Comparison of ENCODE assay signal across 8 cellular contexts in the genomic region with DNA sequence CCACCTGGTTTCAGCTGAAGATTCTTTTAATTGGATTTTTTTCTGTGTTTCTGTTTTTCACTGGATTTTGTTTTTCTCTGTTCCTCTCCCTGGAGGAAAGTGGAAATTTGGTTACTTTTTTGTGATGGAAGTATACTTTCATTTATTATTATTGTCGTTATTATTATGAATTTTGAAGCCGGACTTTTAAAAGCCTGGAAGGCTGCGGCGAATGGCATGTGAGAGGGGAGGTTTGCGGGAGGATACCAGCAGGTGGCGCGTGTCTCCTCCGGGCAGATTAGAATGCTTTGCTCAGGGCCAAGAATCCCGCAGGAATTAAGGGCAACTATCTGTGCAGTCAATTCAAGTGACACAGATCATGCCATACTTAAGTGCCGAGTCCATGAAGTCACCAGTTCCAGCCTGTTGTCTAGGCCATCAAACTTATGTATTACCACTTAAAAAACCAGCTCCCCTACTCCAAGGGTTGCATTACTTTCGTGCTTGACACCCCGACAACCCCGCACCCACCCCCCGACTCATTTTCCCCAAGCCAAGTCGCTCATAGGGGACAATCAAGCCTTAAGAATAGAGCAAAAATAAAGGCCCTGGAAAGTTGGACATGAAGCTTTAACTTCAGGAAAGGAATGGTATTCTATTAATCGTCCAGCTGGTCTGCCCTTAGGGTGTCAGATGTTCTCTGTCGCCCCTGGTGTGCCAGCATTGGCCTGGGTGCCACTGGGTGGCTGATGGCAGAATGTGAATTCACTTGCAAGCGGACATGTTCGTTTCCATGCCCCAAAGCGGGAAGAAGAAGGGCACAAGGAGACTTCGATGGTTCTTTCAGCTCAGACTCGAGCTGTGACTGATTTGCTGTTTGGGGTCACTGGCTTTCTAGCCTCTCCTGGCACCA. TPM values are rescaled to one million over a fixed set of nuclear protein-coding genes. Genes with fewer than 3 reads are reported as not detected.
DNase-seq lines count a peak whose midpoint lies in the region; ATAC-seq, FAIRE-seq and TF ChIP-seq lines count a peak whose summit lies in the region.

No MANE protein-coding gene starts in this region.

- TF ChIP-seq RAD21 in A549 (conservative IDR thresholded peaks at IDR 0.05 in 1 of 2, IDR thresholded peaks at IDR 0.05 in 1 of 2) (peak; percentile 80 to 81), liver (IDR thresholded peaks at IDR 0.05) (peak; percentile 92 to 96)

- peak; percentile 74 for TF ChIP-seq CTCF in A549 (IDR thresholded peaks at IDR 0.05)
- TF ChIP-seq CTCF in GM13977 (IDR thresholded peaks at IDR 0.05; ENCODE audit: extremely low read depth, insufficient read depth, missing control alignments): peak; percentile 87
- TF ChIP-seq CTCF in liver (IDR thresholded peaks at IDR 0.05; ENCODE audit: low read depth, low read length, missing input control): peak; percentile 87

- POLR2A ChIA-PET in A549 (lab: Yijun Ruan, JAX): no interaction called here

- peaks cover 27% of the 10 kb centered on the region for H3K4me1 ChIP-seq in A549
- peaks cover 2 to 28% (median 15%) of the 10 kb centered on the region in 4 donors for H3K4me1 ChIP-seq in liver (ENCODE audit: control insufficient read depth in 4 of 4, insufficient read depth in 4 of 4, low read length in 3 of 4)

- TF ChIP-seq POLR2A in A549 (IDR thresholded peaks at IDR 0.05; ENCODE audit: low read length): no peak

- no peaks in the 10 kb centered on the region for H3K9me3 Mint-ChIP-seq in dendritic cell treated with granulocyte-macrophage colony-stimulating factor and Interleukin-4, amounts not matched to agents 40 ng/mL and 50 ng/mL, for 4 days

- H3K36me3 Mint-ChIP-seq in dendritic cell treated with granulocyte-macrophage colony-stimulating factor and Interleukin-4, amounts not matched to agents 40 ng/mL and 50 ng/mL, for 4 days (ENCODE audit: low read depth): peaks cover 21% of the 10 kb centered on the region

- no peaks in the 10 kb centered on the region for H3K36me3 ChIP-seq in liver (ENCODE audit: control insufficient read depth in 4 of 4, insufficient read depth in 3 of 4, low read depth in 1 of 4, low read length in 3 of 4)

- peak overlapping the region; percentile 20 for H3K4me3 Mint-ChIP-seq in dendritic cell treated with granulocyte-macrophage colony-stimulating factor and Interleukin-4, amounts not matched to agents 40 ng/mL and 50 ng/mL, for 4 days

- H3K9me3 ChIP-seq in A549 (no peaks in the 10 kb centered on the region), liver (ENCODE audit: control insufficient read depth in 4 of 4, low read length in 3 of 4) (no peaks in the 10 kb centered on the region)

- TF ChIP-seq EP300 in A549 (IDR thresholded peaks at IDR 0.05): no peak

- H3K4me3 ChIP-seq in A549 (no peak overlapping the region; the same call in 2 of the 3 replicates), liver (ENCODE audit: low read depth in 1 of 3, low read length in 3 of 3) (peak overlapping the region in 1 of 3 donors; percentile 97)

- H3K27me3 Mint-ChIP-seq in dendritic cell treated with granulocyte-macrophage colony-stimulating factor and Interleukin-4, amounts not matched to agents 40 ng/mL and 50 ng/mL, for 4 days: peaks cover 5% of the 10 kb centered on the region

- H3K4me1 Mint-ChIP-seq in dendritic cell treated with granulocyte-macrophage colony-stimulating factor and Interleukin-4, amounts not matched to agents 40 ng/mL and 50 ng/mL, for 4 days (ENCODE audit: low read depth): peaks cover 30% of the 10 kb centered on the region

- in situ Hi-C loops in GM13977 (cut with MboI; ENCODE audit: low pct_unique_long_range_greater_than_20kb, low sequenced_read_pairs, unreplicated experiment): no loop called here

- H3K9ac ChIP-seq in liver (ENCODE audit: low read depth in 1 of 2, low read length in 2 of 2): peak overlapping the region in 1 of 2 donors; percentile 78

- peak overlapping the region; percentile 72 for H3K4me2 ChIP-seq in A549

- H3K27ac Mint-ChIP-seq in dendritic cell treated with granulocyte-macrophage colony-stimulating factor and Interleukin-4, amounts not matched to agents 40 ng/mL and 50 ng/mL, for 4 days: no peak overlapping the region

- CTCF ChIA-PET in A549 (lab: Yijun Ruan, JAX): interaction anchor here (0.5 to 3.8 kb wide), 46 partner anchors 8 to 195 kb away, joined by 3 to 63 read pairs (median 4); no protein-coding TSS in a partner anchor

- DNase-seq in A549 (ENCODE audit: low read depth in 1 of 2, low spot score in 1 of 2): peak; percentile 51 to 79
- peak; percentile 57 for DNase-seq in GM13977 (ENCODE audit: low spot score)
- DNase-seq in NCI-H2196 treated with DMSO at 0.1 percent for 48 hours (lab: John Stamatoyannopoulos, UW; ENCODE audit: unreplicated experiment): peak; percentile 11
- DNase-seq in activated CD4-positive, alpha-beta T cell treated with anti-CD3 and anti-CD28 coated beads for 48 hours: peak; percentile 78
- peak; percentile 73 for DNase-seq in stimulated activated CD4-positive, alpha-beta T cell treated with anti-CD3 and anti-CD28 coated beads, Interleukin-4, amount 100 ng/mL, for 1 hour

- intact Hi-C loops in dendritic cell treated with granulocyte-macrophage colony-stimulating factor and Interleukin-4, amounts not matched to agents 40 ng/mL and 50 ng/mL, for 4 days (cut with micrococcal nuclease): loop anchor here (1.0 to 5.0 kb wide), 3 partner anchors 46 to 245 kb away; a partner anchor contains a TSS

- no peak for FAIRE-seq in A549 (lab: Jason Lieb, UNC)

- ATAC-seq in A549 (peak; percentile 67 to 70), GM21619 (IDR thresholded peaks at IDR 0.05; ENCODE audit: unreplicated experiment) (no peak)

- no peaks in the 10 kb centered on the region for H3K27me3 ChIP-seq in liver (ENCODE audit: control insufficient read depth in 4 of 4, insufficient read depth in 4 of 4, low read length in 3 of 4)

- H3K27ac ChIP-seq in A549 (peak overlapping the region; percentile 89 to 95; a peak in 4 of 6 replicates), liver (ENCODE audit: low read depth in 1 of 2, low read length in 2 of 2) (no peak overlapping the region)

- WGBS in A549 (ENCODE audit: missing lambda C conversion rate): 44% methylated on average over 22 of the region's 22 CpGs
- WGBS in liver: 38% methylated on average over 22 of the region's 22 CpGs

TF ChIP-seq in A549, 52 proteins besides CTCF, POLR2A, EP300 and RAD21:
- no peak for TF ChIP-seq CHD2 (IDR thresholded peaks at IDR 0.05; ENCODE audit: low read length, partially characterized antibody)
- TF ChIP-seq HEYL (CRISPR knock-in tag; IDR thresholded peaks at IDR 0.05): no peak
- no peak for TF ChIP-seq NPAS2 (CRISPR knock-in tag; IDR thresholded peaks at IDR 0.05; ENCODE audit: borderline replicate concordance)
- TF ChIP-seq, protein P1, sequence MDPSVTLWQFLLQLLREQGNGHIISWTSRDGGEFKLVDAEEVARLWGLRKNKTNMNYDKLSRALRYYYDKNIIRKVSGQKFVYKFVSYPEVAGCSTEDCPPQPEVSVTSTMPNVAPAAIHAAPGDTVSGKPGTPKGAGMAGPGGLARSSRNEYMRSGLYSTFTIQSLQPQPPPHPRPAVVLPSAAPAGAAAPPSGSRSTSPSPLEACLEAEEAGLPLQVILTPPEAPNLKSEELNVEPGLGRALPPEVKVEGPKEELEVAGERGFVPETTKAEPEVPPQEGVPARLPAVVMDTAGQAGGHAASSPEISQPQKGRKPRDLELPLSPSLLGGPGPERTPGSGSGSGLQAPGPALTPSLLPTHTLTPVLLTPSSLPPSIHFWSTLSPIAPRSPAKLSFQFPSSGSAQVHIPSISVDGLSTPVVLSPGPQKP (IDR thresholded peaks at IDR 0.05; ENCODE audit: low read depth, low read length): no peak
- TF ChIP-seq, protein P2, sequence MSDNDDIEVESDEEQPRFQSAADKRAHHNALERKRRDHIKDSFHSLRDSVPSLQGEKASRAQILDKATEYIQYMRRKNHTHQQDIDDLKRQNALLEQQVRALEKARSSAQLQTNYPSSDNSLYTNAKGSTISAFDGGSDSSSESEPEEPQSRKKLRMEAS (IDR thresholded peaks at IDR 0.05): peak; percentile 15; the same call in 1 of the 2 replicates
- TF ChIP-seq SMC3 (IDR thresholded peaks at IDR 0.05): peak; percentile 89

TF ChIP-seq in liver, 16 proteins besides CTCF, POLR2A, EP300 and RAD21:
- TF ChIP-seq NR2F2 (IDR thresholded peaks at IDR 0.05) (no peak), RXRA (IDR thresholded peaks at IDR 0.05) (peak in 1 of 2 donors; percentile 16), EGR1 (IDR thresholded peaks at IDR 0.05; ENCODE audit: low read depth in 2 of 2) (no peak), JUND (IDR thresholded peaks at IDR 0.05) (no peak), HNF4A (conservative IDR thresholded peaks at IDR 0.05) (peak in 1 of 2 donors; percentile 18), SP1 (IDR thresholded peaks at IDR 0.05) (no peak)
- TF ChIP-seq, protein P3, sequence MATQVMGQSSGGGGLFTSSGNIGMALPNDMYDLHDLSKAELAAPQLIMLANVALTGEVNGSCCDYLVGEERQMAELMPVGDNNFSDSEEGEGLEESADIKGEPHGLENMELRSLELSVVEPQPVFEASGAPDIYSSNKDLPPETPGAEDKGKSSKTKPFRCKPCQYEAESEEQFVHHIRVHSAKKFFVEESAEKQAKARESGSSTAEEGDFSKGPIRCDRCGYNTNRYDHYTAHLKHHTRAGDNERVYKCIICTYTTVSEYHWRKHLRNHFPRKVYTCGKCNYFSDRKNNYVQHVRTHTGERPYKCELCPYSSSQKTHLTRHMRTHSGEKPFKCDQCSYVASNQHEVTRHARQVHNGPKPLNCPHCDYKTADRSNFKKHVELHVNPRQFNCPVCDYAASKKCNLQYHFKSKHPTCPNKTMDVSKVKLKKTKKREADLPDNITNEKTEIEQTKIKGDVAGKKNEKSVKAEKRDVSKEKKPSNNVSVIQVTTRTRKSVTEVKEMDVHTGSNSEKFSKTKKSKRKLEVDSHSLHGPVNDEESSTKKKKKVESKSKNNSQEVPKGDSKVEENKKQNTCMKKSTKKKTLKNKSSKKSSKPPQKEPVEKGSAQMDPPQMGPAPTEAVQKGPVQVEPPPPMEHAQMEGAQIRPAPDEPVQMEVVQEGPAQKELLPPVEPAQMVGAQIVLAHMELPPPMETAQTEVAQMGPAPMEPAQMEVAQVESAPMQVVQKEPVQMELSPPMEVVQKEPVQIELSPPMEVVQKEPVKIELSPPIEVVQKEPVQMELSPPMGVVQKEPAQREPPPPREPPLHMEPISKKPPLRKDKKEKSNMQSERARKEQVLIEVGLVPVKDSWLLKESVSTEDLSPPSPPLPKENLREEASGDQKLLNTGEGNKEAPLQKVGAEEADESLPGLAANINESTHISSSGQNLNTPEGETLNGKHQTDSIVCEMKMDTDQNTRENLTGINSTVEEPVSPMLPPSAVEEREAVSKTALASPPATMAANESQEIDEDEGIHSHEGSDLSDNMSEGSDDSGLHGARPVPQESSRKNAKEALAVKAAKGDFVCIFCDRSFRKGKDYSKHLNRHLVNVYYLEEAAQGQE (IDR thresholded peaks at IDR 0.05): no peak
TF ChIP-seq in liver: peak in this region for 2.

RNA-seq across cellular contexts. Expression of a gene that starts 1.3 kb away (rescaled TPM):
- polyA plus RNA-seq in A549 (2011; rRNA removed): 16.4 and 21.9 TPM in 2 replicates
- 3.6 and 4.2 TPM in 2 replicates for polyA plus RNA-seq in A549 (2012; cell fraction: cytosol; rRNA removed)
- polyA plus RNA-seq in A549 (2012; cell fraction: nucleus; rRNA removed): 3.3 and 4.3 TPM in 2 replicates
- 7.4 to 8.5 TPM (median 8.2 TPM) in 3 replicates for polyA plus RNA-seq in A549 (2017; fragmentation: RNase III; extraction: RNeasy Plus Mini Kit Qiagen cat#74134 plus additional on column Dnase treatment)
- polyA minus RNA-seq in A549 (2011; rRNA and poly(A)+ RNA removed): 18.7 and 19.8 TPM in 2 replicates
- 1 to 10 TPM; 4.2 to 6.6 TPM for total RNA-seq in liver
- 1 to 10 TPM; 2.6 TPM for polyA plus RNA-seq in liver

Comparison
In these comparisons a context has a peak if more than half of its experiments do, and no peak if none do; other contexts are left out.
1. DNase-seq: peak in every context shown above with its lines; median percentile 78 in activated CD4-positive, alpha-beta T cell treated with anti-CD3 and anti-CD28 coated beads for 48 hours; 73 in stimulated activated CD4-positive, alpha-beta T cell treated with anti-CD3 and anti-CD28 coated beads, Interleukin-4, amount 100 ng/mL, for 1 hour; 65 in A549; 57 in GM13977; 11 in NCI-H2196 treated with DMSO at 0.1 percent for 48 hours.
2. H3K27ac ChIP-seq: peak in A549 (2 of 2); none in liver (0 of 2).
3. Peak in every context shown above with its lines, with median percentiles within 50 percentile points of each other: CTCF ChIP-seq.